ENCODE assay signal across 1 cellular context in genomic region chr15:90054618-90055097, GRCh38.
TF ChIP-seq lines count a peak whose summit lies in the region.

No MANE protein-coding gene starts in this region.

TF ChIP-seq in HepG2, 621 proteins besides CTCF, POLR2A, EP300 and RAD21 (continued from another document and continues in another):
- TF ChIP-seq ZNF260 (CRISPR knock-in tag; IDR thresholded peaks at IDR 0.05; ENCODE audit: borderline replicate concordance, low read depth) (no peak), ZNF17 (CRISPR knock-in tag; IDR thresholded peaks at IDR 0.05) (no peak), ZFP36L2 (CRISPR knock-in tag; IDR thresholded peaks at IDR 0.05) (no peak), TAF1 (CRISPR knock-in tag; IDR thresholded peaks at IDR 0.05) (no peak), CHCHD3 (CRISPR knock-in tag; IDR thresholded peaks at IDR 0.05) (no peak), AGO1 (IDR thresholded peaks at IDR 0.05; ENCODE audit: low read depth, low read length, poor library complexity, severe bottlenecking) (no peak), ZNF331 (CRISPR knock-in tag; IDR thresholded peaks at IDR 0.05) (peak; percentile 90), BATF2 (CRISPR knock-in tag; IDR thresholded peaks at IDR 0.05) (no peak), TEAD2 (CRISPR knock-in tag; IDR thresholded peaks at IDR 0.05) (no peak), SP140L (CRISPR knock-in tag; IDR thresholded peaks at IDR 0.05; ENCODE audit: borderline replicate concordance) (no peak), ATRX (CRISPR knock-in tag; IDR thresholded peaks at IDR 0.05; ENCODE audit: borderline replicate concordance) (no peak), FOXK1 (CRISPR knock-in tag; IDR thresholded peaks at IDR 0.05; ENCODE audit: borderline replicate concordance, low read depth) (no peak), PPARG (CRISPR knock-in tag; conservative IDR thresholded peaks at IDR 0.05) (peak; percentile 12; the same call in 1 of the 2 replicates), SETDB1 (CRISPR knock-in tag; IDR thresholded peaks at IDR 0.05; ENCODE audit: borderline replicate concordance) (no peak), POLR2AphosphoS2 (IDR thresholded peaks at IDR 0.05; ENCODE audit: low read depth, low read length) (no peak), TBX2 (CRISPR knock-in tag; IDR thresholded peaks at IDR 0.05; ENCODE audit: borderline replicate concordance) (peak; percentile 68; the same call in 1 of the 2 replicates), ZMAT3 (CRISPR knock-in tag; conservative IDR thresholded peaks at IDR 0.05) (no peak), ARNT2 (CRISPR knock-in tag; IDR thresholded peaks at IDR 0.05; ENCODE audit: low read depth) (0 out of 2 replicates have a peak, but pooled peaks have one; percentile 54), ZNF687 (CRISPR knock-in tag; IDR thresholded peaks at IDR 0.05) (peak; percentile 27; the same call in 1 of the 2 replicates), KDM5B (CRISPR knock-in tag; IDR thresholded peaks at IDR 0.05; ENCODE audit: borderline replicate concordance) (no peak), CENPX (CRISPR knock-in tag; IDR thresholded peaks at IDR 0.05) (no peak), ZNF784 (CRISPR knock-in tag; IDR thresholded peaks at IDR 0.05; ENCODE audit: borderline replicate concordance) (no peak), ZNF580 (CRISPR knock-in tag; IDR thresholded peaks at IDR 0.05; ENCODE audit: borderline replicate concordance, low read depth) (peak; percentile 25; the same call in 1 of the 2 replicates), KDM4B (CRISPR knock-in tag; IDR thresholded peaks at IDR 0.05) (no peak), MZF1 (CRISPR knock-in tag; IDR thresholded peaks at IDR 0.05; ENCODE audit: borderline replicate concordance) (no peak), ZNF34 (CRISPR knock-in tag; IDR thresholded peaks at IDR 0.05; ENCODE audit: borderline replicate concordance) (0 out of 2 replicates have a peak, but pooled peaks have one; percentile 48), ZNF414 (CRISPR knock-in tag; IDR thresholded peaks at IDR 0.05) (no peak), TFDP2 (CRISPR knock-in tag; IDR thresholded peaks at IDR 0.05) (0 out of 2 replicates have a peak, but pooled peaks have one; percentile 27), ZBTB14 (CRISPR knock-in tag; IDR thresholded peaks at IDR 0.05) (no peak), ZNF382 (CRISPR knock-in tag; IDR thresholded peaks at IDR 0.05; ENCODE audit: borderline replicate concordance) (no peak), ZNF343 (CRISPR knock-in tag; IDR thresholded peaks at IDR 0.05) (no peak), HNF4A (CRISPR knock-in tag; IDR thresholded peaks at IDR 0.05) (peak; percentile 71), ATF2 (CRISPR knock-in tag; IDR thresholded peaks at IDR 0.05) (no peak), GZF1 (CRISPR knock-in tag; IDR thresholded peaks at IDR 0.05) (no peak), NFATC3 (CRISPR knock-in tag; IDR thresholded peaks at IDR 0.05) (no peak), GTF3A (CRISPR knock-in tag; conservative IDR thresholded peaks at IDR 0.05) (no peak), ZNF496 (CRISPR knock-in tag; IDR thresholded peaks at IDR 0.05; ENCODE audit: insufficient replicate concordance) (no peak), KLF13 (CRISPR knock-in tag; IDR thresholded peaks at IDR 0.05) (no peak), HDAC2 (CRISPR knock-in tag; IDR thresholded peaks at IDR 0.05) (no peak; the same call in 1 of the 2 replicates), FOXP4 (CRISPR knock-in tag; IDR thresholded peaks at IDR 0.05) (peak; percentile 74), GMEB2 (CRISPR knock-in tag; IDR thresholded peaks at IDR 0.05; ENCODE audit: low read depth) (no peak), PTBP1 (IDR thresholded peaks at IDR 0.05; ENCODE audit: low read depth, low read length, poor library complexity, severe bottlenecking) (no peak), CENPT (CRISPR knock-in tag; IDR thresholded peaks at IDR 0.05; ENCODE audit: low read depth) (no peak), ZNF660 (CRISPR knock-in tag; IDR thresholded peaks at IDR 0.05; ENCODE audit: borderline replicate concordance, low read depth) (no peak), TOPORS (CRISPR knock-in tag; IDR thresholded peaks at IDR 0.05) (no peak), ZNF432 (CRISPR knock-in tag; IDR thresholded peaks at IDR 0.05; ENCODE audit: borderline replicate concordance) (no peak), KMT2A (CRISPR knock-in tag; IDR thresholded peaks at IDR 0.05) (no peak), THRA (CRISPR knock-in tag; IDR thresholded peaks at IDR 0.05; ENCODE audit: borderline replicate concordance) (peak; percentile 19; the same call in 1 of the 2 replicates), CBX5 (CRISPR knock-in tag; IDR thresholded peaks at IDR 0.05; ENCODE audit: borderline replicate concordance) (no peak), DNMT1 (CRISPR knock-in tag; IDR thresholded peaks at IDR 0.05) (no peak), ZNF484 (CRISPR knock-in tag; IDR thresholded peaks at IDR 0.05; ENCODE audit: borderline replicate concordance, low read depth) (no peak), KLF12 (CRISPR knock-in tag; IDR thresholded peaks at IDR 0.05; ENCODE audit: borderline replicate concordance) (peak; percentile 47; the same call in 1 of the 2 replicates), ZNF569 (CRISPR knock-in tag; IDR thresholded peaks at IDR 0.05; ENCODE audit: borderline replicate concordance) (no peak), ATF3 (CRISPR knock-in tag; IDR thresholded peaks at IDR 0.05) (no peak), IKZF1 (IDR thresholded peaks at IDR 0.05) (no peak), ZNF605 (CRISPR knock-in tag; IDR thresholded peaks at IDR 0.05) (no peak), JUNB (CRISPR knock-in tag; IDR thresholded peaks at IDR 0.05; ENCODE audit: borderline replicate concordance) (no peak)
